In the genomic region with DNA sequence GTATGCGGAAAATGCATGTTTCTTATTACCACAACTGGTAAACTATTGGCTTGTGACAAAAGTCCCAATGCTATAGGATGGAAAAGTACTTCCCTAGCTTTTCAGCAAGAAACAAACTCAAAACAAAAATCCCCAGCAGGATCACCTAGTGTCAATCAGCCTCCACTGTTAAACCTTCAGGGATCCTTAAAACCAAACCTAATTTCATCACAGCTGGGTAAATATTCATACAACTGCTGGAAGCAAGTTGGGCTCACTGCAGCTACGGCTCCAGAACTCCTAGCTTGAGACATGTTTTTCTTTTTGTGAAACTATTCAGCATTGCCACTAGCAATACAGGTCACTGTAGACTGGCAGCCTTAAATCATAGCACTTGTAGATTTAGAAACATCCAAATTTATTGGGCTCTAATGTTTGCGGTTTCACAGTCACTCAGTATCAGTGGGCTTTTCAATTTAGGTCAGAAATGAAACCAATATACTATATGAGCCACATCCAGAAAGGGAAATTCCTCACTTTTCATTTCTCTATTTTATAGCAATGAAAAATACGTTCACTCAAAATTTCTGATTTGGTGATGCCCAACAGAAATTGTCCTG, we compare ENCODE assay signal across 16 cellular contexts.
DNase-seq lines count a peak whose midpoint lies in the region; ATAC-seq and TF ChIP-seq lines count a peak whose summit lies in the region.
"Had no signal": no experiment of that assay in that cellular context is flagged by ENCODE, and none has a peak within 500 bp of the region (broad histone marks: within the 10 kb centered on the region; RNA-seq: fewer than 3 reads in every experiment).

No MANE protein-coding gene starts in this region.

- CTCF ChIA-PET in PC-3 (lab: Charles Lee), result interaction anchor here (0.7 kb wide), 1 partner anchor 14 kb away, joined by 4 read pairs; no protein-coding TSS in a partner anchor
- CTCF ChIA-PET in activated CD4-positive, alpha-beta memory T cell treated with anti-CD3 and anti-CD28 coated beads, Interleukin-2, amount 10 ng/mL, durations not matched to agents 7 days and 5 days (lab: Charles Lee), result no interaction called here

- BruUV-seq in PC-3 (replicated peaks; lab: Mats Ljungman, UMichigan), result no TSS peak

- TF ChIP-seq POLR2A in right lobe of liver (IDR thresholded peaks at IDR 0.05) (no peak), prostate gland (IDR thresholded peaks at IDR 0.05) (no peak)

- POLR2A ChIA-PET in PC-3 (lab: Charles Lee; ENCODE audit: unreplicated experiment), result no interaction called here
- POLR2A ChIA-PET in activated CD4-positive, alpha-beta memory T cell treated with anti-CD3 and anti-CD28 coated beads, Interleukin-2, amount 10 ng/mL, durations not matched to agents 7 days and 5 days (lab: Charles Lee), result no interaction called here

- no peaks in the 10 kb centered on the region for H3K9me2 ChIP-seq in PC-3 (replicated peaks; ENCODE audit: low read length)

- H3K27me3 ChIP-seq in PC-3 (ENCODE audit: low read length) (no peaks in the 10 kb centered on the region), rectal smooth muscle tissue (ENCODE audit: control insufficient read depth, insufficient read depth, low read length) (no peaks in the 10 kb centered on the region), right lobe of liver (no peaks in the 10 kb centered on the region), prostate gland (replicated peaks; ENCODE audit: insufficient read depth) (no peaks in the 10 kb centered on the region)
- H3K27me3 ChIP-seq: ovary had no signal

- ATAC-seq in GM18870 (IDR thresholded peaks at IDR 0.05; ENCODE audit: unreplicated experiment) (peak; percentile 46), HG02678 (IDR thresholded peaks at IDR 0.05; ENCODE audit: unreplicated experiment) (peak; percentile 43), PC-3 (no peak), right lobe of liver (no peak)

- peaks cover 20% of the 10 kb centered on the region for H3F3A ChIP-seq in PC-3 (ENCODE audit: low read length, unreplicated experiment)

- TF ChIP-seq CTCF in PC-3 (conservative IDR thresholded peaks at IDR 0.05; ENCODE audit: low read depth, low read length) (no peak), right lobe of liver (IDR thresholded peaks at IDR 0.05) (no peak), prostate gland (IDR thresholded peaks at IDR 0.05) (no peak)

- no peaks in the 10 kb centered on the region for H3K9me3 ChIP-seq in PC-3 (ENCODE audit: low read length)
- no peaks in the 10 kb centered on the region for H3K9me3 ChIP-seq in right lobe of liver
- H3K9me3 ChIP-seq in prostate gland, result no peaks in the 10 kb centered on the region
- H3K9me3 ChIP-seq: ovary had no signal

- H3K27ac ChIP-seq in PC-3 (ENCODE audit: low read length) (no peak overlapping the region), rectal smooth muscle tissue (ENCODE audit: low read depth, low read length) (no peak overlapping the region), right lobe of liver (no peak overlapping the region), prostate gland (no peak overlapping the region)
- H3K27ac ChIP-seq: epithelial cell of prostate, ovary had no signal

- no peaks in the 10 kb centered on the region for H4K20me1 ChIP-seq in PC-3 (ENCODE audit: low read length)

- WGBS in right lobe of liver (ENCODE audit: insufficient coverage, low coverage, low lambda C conversion rate, missing lambda C conversion rate), result 67% methylated on average over 4 of the region's 4 CpGs
- 86% methylated on average over 4 of the region's 4 CpGs for WGBS in prostate gland

- intact Hi-C loops in PC-3 (cut with micrococcal nuclease) (loop anchor here (5.0 kb wide), 2 partner anchors 38 to 53 kb away; no protein-coding TSS in a partner anchor), right lobe of liver (cut with DNase I) (no loop called here), prostate gland (cut with DNase I) (no loop called here)

- no peaks in the 10 kb centered on the region for H3K9me3 Mint-ChIP-seq in activated CD4-positive, alpha-beta memory T cell treated with anti-CD3 and anti-CD28 coated beads, Interleukin-2, amount 10 ng/mL, durations not matched to agents 7 days and 5 days
- H3K9me3 Mint-ChIP-seq: activated naive CD8-positive, alpha-beta T cell treated with anti-CD3 and anti-CD28 coated beads, Interleukin-2, amount 10 ng/mL, durations not matched to agents 7 days and 5 days; type B pancreatic cell had no signal

- H3K4me3 Mint-ChIP-seq in activated CD4-positive, alpha-beta memory T cell treated with anti-CD3 and anti-CD28 coated beads, Interleukin-2, amount 10 ng/mL, durations not matched to agents 7 days and 5 days, result no peak overlapping the region
- H3K4me3 Mint-ChIP-seq: activated naive CD8-positive, alpha-beta T cell treated with anti-CD3 and anti-CD28 coated beads, Interleukin-2, amount 10 ng/mL, durations not matched to agents 7 days and 5 days; B cell; type B pancreatic cell had no signal

- H2AFZ ChIP-seq in PC-3 (ENCODE audit: low read length), result no peak overlapping the region

- H3K36me3 ChIP-seq in PC-3 (ENCODE audit: low read depth, low read length) (no peaks in the 10 kb centered on the region), rectal smooth muscle tissue (ENCODE audit: control insufficient read depth, insufficient read depth, low read length) (no peaks in the 10 kb centered on the region), right lobe of liver (no peaks in the 10 kb centered on the region), prostate gland (no peaks in the 10 kb centered on the region)
- H3K36me3 ChIP-seq: ovary had no signal

- H3K27me3 Mint-ChIP-seq in activated CD4-positive, alpha-beta memory T cell treated with anti-CD3 and anti-CD28 coated beads, Interleukin-2, amount 10 ng/mL, durations not matched to agents 7 days and 5 days, result no peaks in the 10 kb centered on the region
- H3K27me3 Mint-ChIP-seq: activated naive CD8-positive, alpha-beta T cell treated with anti-CD3 and anti-CD28 coated beads, Interleukin-2, amount 10 ng/mL, durations not matched to agents 7 days and 5 days; B cell; type B pancreatic cell had no signal

- DNase-seq in PC-3 (no peak), right lobe of liver (no peak), NCI-H1436 treated with DMSO at 0.1 percent for 48 hours (lab: John Stamatoyannopoulos, UW) (no peak), prostate gland (ENCODE audit: low spot score) (no peak)
- no peak for DNase-seq in activated CD4-positive, alpha-beta memory T cell treated with anti-CD3 and anti-CD28 coated beads, Interleukin-2, amount 10 ng/mL, durations not matched to agents 7 days and 5 days
- DNase-seq: activated naive CD8-positive, alpha-beta T cell treated with anti-CD3 and anti-CD28 coated beads, Interleukin-2, amount 10 ng/mL, durations not matched to agents 7 days and 5 days; islet precursor cell; MV-4-11; NCI-H2171 treated with DMSO at 0.1 percent for 48 hours; ovary had no signal

- H3K4me2 ChIP-seq in PC-3 (ENCODE audit: low read length), result peak overlapping the region; percentile 50

- H3K36me3 Mint-ChIP-seq in activated CD4-positive, alpha-beta memory T cell treated with anti-CD3 and anti-CD28 coated beads, Interleukin-2, amount 10 ng/mL, durations not matched to agents 7 days and 5 days (ENCODE audit: low read depth), result no peaks in the 10 kb centered on the region
- H3K36me3 Mint-ChIP-seq: activated naive CD8-positive, alpha-beta T cell treated with anti-CD3 and anti-CD28 coated beads, Interleukin-2, amount 10 ng/mL, durations not matched to agents 7 days and 5 days; type B pancreatic cell had no signal

- H3K4me3 ChIP-seq in PC-3 (ENCODE audit: low read length) (no peak overlapping the region), rectal smooth muscle tissue (ENCODE audit: low read length) (peak overlapping the region; percentile 27), right lobe of liver (no peak overlapping the region), prostate gland (no peak overlapping the region)
- H3K4me3 ChIP-seq: ovary had no signal

- H3K4me1 ChIP-seq in PC-3 (ENCODE audit: insufficient read depth, low read length), result peaks cover 54% of the 10 kb centered on the region
- H3K4me1 ChIP-seq in rectal smooth muscle tissue (ENCODE audit: control insufficient read depth, insufficient read depth, low read length), result no peaks in the 10 kb centered on the region
- H3K4me1 ChIP-seq in right lobe of liver, result no peaks in the 10 kb centered on the region
- H3K4me1 ChIP-seq in prostate gland (replicated peaks), result no peaks in the 10 kb centered on the region

- peaks cover 26% of the 10 kb centered on the region for H3K4me1 Mint-ChIP-seq in activated CD4-positive, alpha-beta memory T cell treated with anti-CD3 and anti-CD28 coated beads, Interleukin-2, amount 10 ng/mL, durations not matched to agents 7 days and 5 days
- H3K4me1 Mint-ChIP-seq: activated naive CD8-positive, alpha-beta T cell treated with anti-CD3 and anti-CD28 coated beads, Interleukin-2, amount 10 ng/mL, durations not matched to agents 7 days and 5 days had no signal

- no peaks in the 10 kb centered on the region for H3K79me2 ChIP-seq in PC-3 (ENCODE audit: low read length)

- H3K9ac ChIP-seq in PC-3 (ENCODE audit: low read length) (no peak overlapping the region), rectal smooth muscle tissue (ENCODE audit: low read length) (no peak overlapping the region)

- H3K27ac Mint-ChIP-seq in activated CD4-positive, alpha-beta memory T cell treated with anti-CD3 and anti-CD28 coated beads, Interleukin-2, amount 10 ng/mL, durations not matched to agents 7 days and 5 days, result no peak overlapping the region
- H3K27ac Mint-ChIP-seq: activated naive CD8-positive, alpha-beta T cell treated with anti-CD3 and anti-CD28 coated beads, Interleukin-2, amount 10 ng/mL, durations not matched to agents 7 days and 5 days; B cell; type B pancreatic cell had no signal

Comparison
In these comparisons a context has a peak if more than half of its experiments do, and no peak if none do; other contexts are left out.
1. ATAC-seq: peak in GM18870 (single experiment) and HG02678 (single experiment); none in PC-3 (single experiment) and right lobe of liver (0 of 4).